Comparison of ENCODE assay signal across 8 cellular contexts in genomic region chr4:6781561-6781960, GRCh38. TPM values are rescaled to one million over a fixed set of nuclear protein-coding genes. Genes with fewer than 3 reads are reported as not detected.
DNase-seq lines count a peak whose midpoint lies in the region; ATAC-seq and TF ChIP-seq lines count a peak whose summit lies in the region.

No MANE protein-coding gene starts in this region.

- H3K27ac Mint-ChIP-seq in T-cell (peak overlapping the region; percentile 69 to 97), glutamatergic neuron (ENCODE audit: unreplicated experiment) (peak overlapping the region; percentile 95)

- H3K36me3 ChIP-seq in H7 (replicated peaks; ENCODE audit: control insufficient read depth, insufficient read depth, low read length) (no peaks in the 10 kb centered on the region), skeletal muscle satellite cell (ENCODE audit: insufficient read depth, low read length) (peaks cover 2% of the 10 kb centered on the region)

- no peak for ATAC-seq in T-cell (replicated peaks in 1 of 4)
- no peak for ATAC-seq in HG02852 (IDR thresholded peaks at IDR 0.05; ENCODE audit: unreplicated experiment)
- no peak for ATAC-seq in GM21515 (IDR thresholded peaks at IDR 0.05; ENCODE audit: unreplicated experiment)

- peak overlapping the region; percentile 75 to 83 (median 78) for H3K4me3 Mint-ChIP-seq in T-cell
- H3K4me3 Mint-ChIP-seq in glutamatergic neuron (ENCODE audit: unreplicated experiment) = peak overlapping the region; percentile 83

- H3K36me3 Mint-ChIP-seq in T-cell = no peaks in the 10 kb centered on the region
- H3K36me3 Mint-ChIP-seq in glutamatergic neuron (ENCODE audit: unreplicated experiment) = no peaks in the 10 kb centered on the region

- peaks cover 8% of the 10 kb centered on the region for H3K4me1 ChIP-seq in skeletal muscle satellite cell (ENCODE audit: control insufficient read depth, insufficient read depth, low read length)

- CTCF ChIA-PET in T-cell (lab: Charles Lee) = interaction anchor here in 1 of 2 donors (0.9 kb wide), 1 partner anchor 92 kb away, joined by 4 read pairs; no protein-coding TSS in a partner anchor

- POLR2A ChIA-PET in T-cell (lab: Charles Lee) = no interaction called here

- H3K9me3 Mint-ChIP-seq in T-cell (no peaks in the 10 kb centered on the region), glutamatergic neuron (ENCODE audit: unreplicated experiment) (peaks cover 8% of the 10 kb centered on the region)

- no peaks in the 10 kb centered on the region for H3K27me3 Mint-ChIP-seq in T-cell
- H3K27me3 Mint-ChIP-seq in glutamatergic neuron (ENCODE audit: unreplicated experiment) = peaks cover 8% of the 10 kb centered on the region

- H3K27me3 ChIP-seq in H7 (ENCODE audit: control insufficient read depth, insufficient read depth, low read length) (peaks cover 4% of the 10 kb centered on the region), skeletal muscle satellite cell (ENCODE audit: control insufficient read depth, insufficient read depth, low read length) (peaks cover under 1% of the 10 kb centered on the region)

- H3K9ac ChIP-seq in skeletal muscle satellite cell (ENCODE audit: low read depth, low read length) = no peak overlapping the region

- DNase-seq in H7 (no peak), T-cell (no peak), glutamatergic neuron (no peak), dedifferentiated amniotic fluid mesenchymal stem cell (ENCODE audit: extremely low spot score) (no peak), 8988T (no peak)

- H3K4me1 Mint-ChIP-seq in T-cell (peaks cover 60 to 71% (median 70%) of the 10 kb centered on the region in 3 donors), glutamatergic neuron (ENCODE audit: low read depth, unreplicated experiment) (peaks cover 53% of the 10 kb centered on the region)

- H3K4me2 ChIP-seq in skeletal muscle satellite cell (ENCODE audit: low read length) = peak overlapping the region; percentile 95

- H3K9me3 ChIP-seq in skeletal muscle satellite cell (replicated peaks; ENCODE audit: low read length) = no peaks in the 10 kb centered on the region

- no peak for TF ChIP-seq CTCF in glutamatergic neuron (IDR thresholded peaks at IDR 0.05; ENCODE audit: partially characterized antibody, unreplicated experiment)

- H3K4me3 ChIP-seq in H7 (ENCODE audit: insufficient read depth, low read depth, low read length) (peak overlapping the region; percentile 83; the same call in 1 of the 2 replicates), skeletal muscle satellite cell (ENCODE audit: low read length) (peak overlapping the region; percentile 84)

RNA-seq across cellular contexts. Expression of gene KIAA0232, which starts 1.0 kb away (rescaled TPM):
- 11.5 and 15.9 TPM in 2 replicates for total RNA-seq in H7 (2014; rRNA removed; shearing (Covaris generic))
- total RNA-seq in T-cell (10 to 100 TPM; 16.5 to 20.9 (median 19.3) TPM), glutamatergic neuron (ENCODE audit: unreplicated experiment) (64.4 TPM)
- total RNA-seq in skeletal muscle satellite cell (2012; rRNA removed) = 9.8 and 10.4 TPM in 2 replicates
